ENCODE assay signal across 16 cellular contexts in genomic region chr2:503288-503999, GRCh38.
DNase-seq lines count a peak whose midpoint lies in the region; ATAC-seq and TF ChIP-seq lines count a peak whose summit lies in the region.
"Had no signal": no experiment of that assay in that cellular context is flagged by ENCODE, and none has a peak within 500 bp of the region (broad histone marks: within the 10 kb centered on the region; RNA-seq: fewer than 3 reads in every experiment).

No MANE protein-coding gene starts in this region.

- TF ChIP-seq CTCF in upper lobe of right lung (IDR thresholded peaks at IDR 0.05) (no peak), mucosa of descending colon (IDR thresholded peaks at IDR 0.05) (no peak)

- H3K4me3 ChIP-seq in upper lobe of right lung (no peak overlapping the region), mucosa of descending colon (no peak overlapping the region)
- H3K4me3 ChIP-seq: BLaER1, GM23248, HAP-1 had no signal

- H3K27me3 ChIP-seq in upper lobe of right lung, result no peaks in the 10 kb centered on the region
- H3K27me3 ChIP-seq: BLaER1 had no signal

- DNase-seq in Daoy (ENCODE audit: low read depth) (peak; percentile 58), islet precursor cell (peak; percentile 39), posterior vena cava (ENCODE audit: low spot score) (peak; percentile 78), upper lobe of right lung (peak; percentile 62), mucosa of descending colon (no peak), NCI-H1436 (lab: John Stamatoyannopoulos, UW) (no peak), pons (ENCODE audit: low spot score) (no peak), NCI-H2081 (lab: John Stamatoyannopoulos, UW) (no peak)
- DNase-seq: 8988T; CD4-positive, alpha-beta memory T cell; DMS153; DMS79; GF-D8; GM23248 had no signal

- no peak overlapping the region for H3K27ac ChIP-seq in upper lobe of right lung
- H3K27ac ChIP-seq: BLaER1, GM23248 had no signal

- ATAC-seq in upper lobe of right lung (no peak), mucosa of descending colon (no peak)

- intact Hi-C loops in posterior vena cava (cut with DNase I), result no loop called here
- intact Hi-C loops in upper lobe of right lung (cut with DNase I), result no loop called here
- intact Hi-C loops in mucosa of descending colon (cut with DNase I, micrococcal nuclease), result no loop called here

- H3K4me1 ChIP-seq in upper lobe of right lung (no peaks in the 10 kb centered on the region), mucosa of descending colon (ENCODE audit: low read depth) (no peaks in the 10 kb centered on the region)
- H3K4me1 ChIP-seq: HAP-1 had no signal

- H3K36me3 ChIP-seq in upper lobe of right lung (no peaks in the 10 kb centered on the region), mucosa of descending colon (ENCODE audit: low read depth) (no peaks in the 10 kb centered on the region)
- H3K36me3 ChIP-seq: BLaER1, HAP-1 had no signal

- H3K9me3 ChIP-seq in upper lobe of right lung (no peaks in the 10 kb centered on the region), mucosa of descending colon (no peaks in the 10 kb centered on the region)
- H3K9me3 ChIP-seq: BLaER1, HAP-1 had no signal

Comparison
In these comparisons a context has a peak if more than half of its experiments do, and no peak if none do; other contexts are left out.
1. DNase-seq: peak in Daoy (single experiment), islet precursor cell (single experiment), posterior vena cava (single experiment) and upper lobe of right lung (single experiment); none in mucosa of descending colon (0 of 3), NCI-H1436 (single experiment), pons (single experiment) and NCI-H2081 (0 of 2).